ENCODE assay signal across 29 cellular contexts in the genomic region with DNA sequence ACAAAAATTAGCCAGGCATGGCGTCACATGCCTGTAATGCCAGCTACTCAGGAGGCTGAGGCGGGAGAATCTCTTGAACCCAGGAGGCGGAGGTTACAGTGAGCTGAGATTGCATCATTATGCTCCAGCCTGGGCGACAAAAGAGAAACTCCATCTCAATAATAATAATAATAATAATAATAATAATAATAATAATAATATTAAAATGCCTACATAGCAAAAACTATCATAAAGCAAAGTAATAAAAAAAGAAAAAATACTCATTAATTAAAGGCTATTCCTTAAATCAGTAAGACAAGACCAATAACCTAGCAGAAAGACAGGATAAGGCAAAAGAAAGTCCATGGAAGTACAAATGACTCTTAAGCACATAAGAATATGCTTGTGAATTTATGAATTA.
"Had no signal": no experiment of that assay in that cellular context is flagged by ENCODE, and none has a peak within 500 bp of the region (broad histone marks: within the 10 kb centered on the region; RNA-seq: fewer than 3 reads in every experiment).

No MANE protein-coding gene starts in this region.

- H3K27me3 Mint-ChIP-seq: dendritic cell treated with granulocyte-macrophage colony-stimulating factor and Interleukin-4, amounts not matched to agents 40 ng/mL and 50 ng/mL, for 4 days; effector memory CD8-positive, alpha-beta T cell had no signal

- DNase-seq: colonic mucosa; cortex of kidney; dermis blood vessel endothelial cell; dorsolateral prefrontal cortex; effector CD4-positive, alpha-beta T cell; effector CD8-positive, alpha-beta T cell; effector memory CD4-positive, alpha-beta T cell; effector memory CD8-positive, alpha-beta T cell; endodermal cell; erythroblast; esophagus squamous epithelium; foreskin keratinocyte; foreskin melanocyte; gastrocnemius medialis; glutamatergic neuron; head of caudate nucleus; heart left ventricle; heart right ventricle had no signal

- H3K9me3 Mint-ChIP-seq: dendritic cell treated with granulocyte-macrophage colony-stimulating factor and Interleukin-4, amounts not matched to agents 40 ng/mL and 50 ng/mL, for 4 days; effector memory CD8-positive, alpha-beta T cell; endodermal cell had no signal

- H3K4me3 ChIP-seq: colonic mucosa, coronary artery, dorsolateral prefrontal cortex, esophagus muscularis mucosa, esophagus squamous epithelium, gastrocnemius medialis, gastroesophageal sphincter, heart left ventricle, heart right ventricle, hepatocyte had no signal

- H2AFZ ChIP-seq: hepatocyte had no signal

- H3K4me3 Mint-ChIP-seq: dendritic cell treated with granulocyte-macrophage colony-stimulating factor and Interleukin-4, amounts not matched to agents 40 ng/mL and 50 ng/mL, for 4 days; effector memory CD8-positive, alpha-beta T cell; endodermal cell had no signal

- H3K36me3 ChIP-seq: colonic mucosa, esophagus muscularis mucosa, gastrocnemius medialis, gastroesophageal sphincter, heart left ventricle, heart right ventricle had no signal

- FAIRE-seq: colon, endometrium, endothelial cell of umbilical vein, frontal cortex had no signal

- H3K27ac ChIP-seq: colonic mucosa, coronary artery, epithelial cell of prostate, esophagus muscularis mucosa, esophagus squamous epithelium, foreskin keratinocyte, gastrocnemius medialis, gastroesophageal sphincter, heart left ventricle, heart right ventricle, hepatocyte had no signal

- H3K27me3 ChIP-seq: colonic mucosa, dorsolateral prefrontal cortex, esophagus muscularis mucosa, esophagus squamous epithelium, foreskin keratinocyte, gastrocnemius medialis, gastroesophageal sphincter, heart left ventricle, heart right ventricle, hepatocyte had no signal

- H3K9me3 ChIP-seq: colonic mucosa, esophagus muscularis mucosa, esophagus squamous epithelium, gastrocnemius medialis, gastroesophageal sphincter, heart left ventricle had no signal

- H3K27ac Mint-ChIP-seq: dendritic cell treated with granulocyte-macrophage colony-stimulating factor and Interleukin-4, amounts not matched to agents 40 ng/mL and 50 ng/mL, for 4 days; effector memory CD8-positive, alpha-beta T cell; endodermal cell had no signal

- H3K4me2 ChIP-seq: hepatocyte had no signal

- ATAC-seq: effector memory CD8-positive, alpha-beta T cell; esophagus mucosa; foreskin keratinocyte; gastrocnemius medialis; gastroesophageal sphincter; heart left ventricle; heart right ventricle had no signal

- H3K4me1 ChIP-seq: colonic mucosa, foreskin keratinocyte had no signal
